In genomic region chr10:618229-618989, GRCh38 we compare ENCODE assay signal across 20 cellular contexts.
DNase-seq lines count a peak whose midpoint lies in the region; ATAC-seq and TF ChIP-seq lines count a peak whose summit lies in the region.
"Had no signal": no experiment of that assay in that cellular context is flagged by ENCODE, and none has a peak within 500 bp of the region (broad histone marks: within the 10 kb centered on the region; RNA-seq: fewer than 3 reads in every experiment).

No MANE protein-coding gene starts in this region.

- no peak overlapping the region for H3K4me3 Mint-ChIP-seq in mesothelial cell of epicardium
- H3K4me3 Mint-ChIP-seq: activated CD4-positive, alpha-beta T cell treated with anti-CD3 and anti-CD28 coated beads, Interleukin-2, amount 10 ng/mL, durations not matched to agents 24 days and 14 days; activated naive CD4-positive, alpha-beta T cell treated with anti-CD3 and anti-CD28 coated beads for 36 hours; CD8-positive, alpha-beta T cell; natural killer cell had no signal

- ATAC-seq in HG03045 (IDR thresholded peaks at IDR 0.05; ENCODE audit: unreplicated experiment) = no peak
- ATAC-seq: CD8-positive, alpha-beta T cell; natural killer cell; stimulated activated naive CD8-positive, alpha-beta T cell treated with anti-CD3 and anti-CD28 coated beads, Interleukin-15, Interleukin-2, amounts not matched to agents 100 U/mL and 50 U/mL, for 24 hours had no signal

- no peak overlapping the region for H2AFZ ChIP-seq in MM.1S (ENCODE audit: low read length)

- no peaks in the 10 kb centered on the region for H3K79me2 ChIP-seq in MM.1S (ENCODE audit: low read length)

- H3K9me3 Mint-ChIP-seq in mesothelial cell of epicardium = no peaks in the 10 kb centered on the region
- H3K9me3 Mint-ChIP-seq: activated CD4-positive, alpha-beta T cell treated with anti-CD3 and anti-CD28 coated beads, Interleukin-2, amount 10 ng/mL, durations not matched to agents 24 days and 14 days; activated naive CD4-positive, alpha-beta T cell treated with anti-CD3 and anti-CD28 coated beads for 36 hours; CD8-positive, alpha-beta T cell; natural killer cell had no signal

- H3K4me3 ChIP-seq in SJCRH30 = 0 out of 2 replicates have a peak overlapping the region, but pooled peaks have one; percentile 9
- no peak overlapping the region for H3K4me3 ChIP-seq in dorsolateral prefrontal cortex
- peak overlapping the region in 2 of 3 donors; percentile 25 to 36 for H3K4me3 ChIP-seq in skeletal muscle tissue (ENCODE audit: low read length in 3 of 3)
- no peak overlapping the region for H3K4me3 ChIP-seq in MM.1S (ENCODE audit: low read length)
- H3K4me3 ChIP-seq: uterus had no signal

- H3K27me3 Mint-ChIP-seq in mesothelial cell of epicardium (ENCODE audit: low read depth) = no peaks in the 10 kb centered on the region

- DNase-seq in SJCRH30 (peak; percentile 81 to 83), dorsolateral prefrontal cortex (no peak), mesothelial cell of epicardium (ENCODE audit: low spot score in 2 of 2, unreplicated experiment in 2 of 2) (no peak), MM.1S (no peak), G401 (ENCODE audit: low spot score) (no peak), NCI-H510A (lab: John Stamatoyannopoulos, UW) (no peak)
- DNase-seq: activated CD4-positive, alpha-beta T cell treated with anti-CD3 and anti-CD28 coated beads, Interleukin-2, amount 10 ng/mL, durations not matched to agents 24 days and 14 days; activated CD8-positive, alpha-beta memory T cell treated with anti-CD3 and anti-CD28 coated beads, Interleukin-2, amount 50 U/mL, for 48 hours; activated naive CD4-positive, alpha-beta T cell treated with anti-CD3 and anti-CD28 coated beads for 36 hours; brain microvascular endothelial cell; CD8-positive, alpha-beta T cell; DMS79; erythroblast; natural killer cell; NCI-H226; stimulated activated naive CD8-positive, alpha-beta T cell treated with anti-CD3 and anti-CD28 coated beads, Interleukin-15, Interleukin-2, amounts not matched to agents 100 U/mL and 50 U/mL, for 24 hours; SW 1271; uterus had no signal

- H3K27ac ChIP-seq in SJCRH30 = peak overlapping the region; percentile 46
- peak overlapping the region in 56 of 59 donors; percentile 18 to 100 (median 91) for H3K27ac ChIP-seq in dorsolateral prefrontal cortex
- H3K27ac ChIP-seq in skeletal muscle tissue (ENCODE audit: low read depth, low read length) = peak overlapping the region; percentile 76
- H3K27ac ChIP-seq in MM.1S (ENCODE audit: low read length) = no peak overlapping the region
- H3K27ac ChIP-seq: brain microvascular endothelial cell had no signal

- H3K36me3 ChIP-seq in SJCRH30 = no peaks in the 10 kb centered on the region
- H3K36me3 ChIP-seq in skeletal muscle tissue (ENCODE audit: control insufficient read depth in 3 of 3, insufficient read depth in 3 of 3, low read length in 3 of 3) = no peaks in the 10 kb centered on the region
- H3K36me3 ChIP-seq in MM.1S (replicated peaks; ENCODE audit: insufficient read depth, low read length) = no peaks in the 10 kb centered on the region
- H3K36me3 ChIP-seq: brain microvascular endothelial cell, uterus had no signal

- intact Hi-C loops in dorsolateral prefrontal cortex (cut with DNase I) = no loop called here

- H3K4me1 Mint-ChIP-seq in mesothelial cell of epicardium = peaks cover 77% of the 10 kb centered on the region
- H3K4me1 Mint-ChIP-seq: activated CD4-positive, alpha-beta T cell treated with anti-CD3 and anti-CD28 coated beads, Interleukin-2, amount 10 ng/mL, durations not matched to agents 24 days and 14 days; natural killer cell had no signal

- H3K36me3 Mint-ChIP-seq in mesothelial cell of epicardium = no peaks in the 10 kb centered on the region
- H3K36me3 Mint-ChIP-seq: CD8-positive, alpha-beta T cell; natural killer cell had no signal

- no peaks in the 10 kb centered on the region for H3K27me3 ChIP-seq in SJCRH30
- no peaks in the 10 kb centered on the region for H3K27me3 ChIP-seq in dorsolateral prefrontal cortex
- no peaks in the 10 kb centered on the region for H3K27me3 ChIP-seq in skeletal muscle tissue (ENCODE audit: control insufficient read depth in 3 of 3, insufficient read depth in 3 of 3, low read length in 3 of 3)
- H3K27me3 ChIP-seq in MM.1S (replicated peaks; ENCODE audit: insufficient read depth, low read length) = no peaks in the 10 kb centered on the region; the same call in 1 of the 2 replicates
- H3K27me3 ChIP-seq: brain microvascular endothelial cell, uterus had no signal

- no peaks in the 10 kb centered on the region for H4K20me1 ChIP-seq in MM.1S (ENCODE audit: insufficient read depth, low read length)

- no peak overlapping the region for H3K4me2 ChIP-seq in MM.1S (ENCODE audit: low read depth, low read length)

- H3K4me1 ChIP-seq in SJCRH30 (peaks cover 11% of the 10 kb centered on the region), skeletal muscle tissue (ENCODE audit: control insufficient read depth in 3 of 3, insufficient read depth in 3 of 3, low read length in 3 of 3) (peaks cover 49 to 76% (median 56%) of the 10 kb centered on the region in 3 donors), MM.1S (ENCODE audit: low read length) (no peaks in the 10 kb centered on the region)
- H3K4me1 ChIP-seq: uterus had no signal

- no peaks in the 10 kb centered on the region for H3F3A ChIP-seq in MM.1S (ENCODE audit: insufficient read depth, low read length)

- H3K9ac ChIP-seq in skeletal muscle tissue (ENCODE audit: low read depth in 1 of 3, low read length in 3 of 3) (peak overlapping the region in 1 of 3 donors; percentile 60), MM.1S (ENCODE audit: low read length) (no peak overlapping the region)

- TF ChIP-seq CTCF in dorsolateral prefrontal cortex (IDR thresholded peaks at IDR 0.05 in 54 of 56, conservative IDR thresholded peaks at IDR 0.05 in 2 of 56; ENCODE audit: low read depth in 1 of 56, partially characterized antibody in 56 of 56) = no peak
- no peak for TF ChIP-seq CTCF in mesothelial cell of epicardium (IDR thresholded peaks at IDR 0.05; ENCODE audit: unreplicated experiment)
- no peak for TF ChIP-seq CTCF in MM.1S (IDR thresholded peaks at IDR 0.05; ENCODE audit: low read length)

- H3K9me3 ChIP-seq in SJCRH30 (replicated peaks) (no peaks in the 10 kb centered on the region), skeletal muscle tissue (ENCODE audit: control insufficient read depth in 3 of 3, low read length in 3 of 3) (no peaks in the 10 kb centered on the region), MM.1S (replicated peaks; ENCODE audit: insufficient read depth, low read length) (no peaks in the 10 kb centered on the region)
- H3K9me3 ChIP-seq: uterus had no signal

- peak overlapping the region; percentile 63 for H3K27ac Mint-ChIP-seq in mesothelial cell of epicardium
- H3K27ac Mint-ChIP-seq: activated CD4-positive, alpha-beta T cell treated with anti-CD3 and anti-CD28 coated beads, Interleukin-2, amount 10 ng/mL, durations not matched to agents 24 days and 14 days; activated naive CD4-positive, alpha-beta T cell treated with anti-CD3 and anti-CD28 coated beads for 36 hours; CD8-positive, alpha-beta T cell; natural killer cell had no signal

- H3K9me2 ChIP-seq in MM.1S (replicated peaks; ENCODE audit: insufficient read depth, low read length) = no peaks in the 10 kb centered on the region

- in situ Hi-C loops in G401 (cut with HindIII; ENCODE audit: low sequenced_read_pairs) = no loop called here

Comparison
In these comparisons a context has a peak if more than half of its experiments do, and no peak if none do; other contexts are left out.
1. DNase-seq: peak in SJCRH30 (2 of 2); none in dorsolateral prefrontal cortex (0 of 10), mesothelial cell of epicardium (0 of 2), MM.1S (single experiment), G401 (single experiment) and NCI-H510A (single experiment).
2. H3K4me3 ChIP-seq: peak in SJCRH30 (single experiment) and skeletal muscle tissue (2 of 3); none in dorsolateral prefrontal cortex (0 of 59) and MM.1S (single experiment).